Comparison of ENCODE assay signal across 22 cellular contexts in the genomic region with DNA sequence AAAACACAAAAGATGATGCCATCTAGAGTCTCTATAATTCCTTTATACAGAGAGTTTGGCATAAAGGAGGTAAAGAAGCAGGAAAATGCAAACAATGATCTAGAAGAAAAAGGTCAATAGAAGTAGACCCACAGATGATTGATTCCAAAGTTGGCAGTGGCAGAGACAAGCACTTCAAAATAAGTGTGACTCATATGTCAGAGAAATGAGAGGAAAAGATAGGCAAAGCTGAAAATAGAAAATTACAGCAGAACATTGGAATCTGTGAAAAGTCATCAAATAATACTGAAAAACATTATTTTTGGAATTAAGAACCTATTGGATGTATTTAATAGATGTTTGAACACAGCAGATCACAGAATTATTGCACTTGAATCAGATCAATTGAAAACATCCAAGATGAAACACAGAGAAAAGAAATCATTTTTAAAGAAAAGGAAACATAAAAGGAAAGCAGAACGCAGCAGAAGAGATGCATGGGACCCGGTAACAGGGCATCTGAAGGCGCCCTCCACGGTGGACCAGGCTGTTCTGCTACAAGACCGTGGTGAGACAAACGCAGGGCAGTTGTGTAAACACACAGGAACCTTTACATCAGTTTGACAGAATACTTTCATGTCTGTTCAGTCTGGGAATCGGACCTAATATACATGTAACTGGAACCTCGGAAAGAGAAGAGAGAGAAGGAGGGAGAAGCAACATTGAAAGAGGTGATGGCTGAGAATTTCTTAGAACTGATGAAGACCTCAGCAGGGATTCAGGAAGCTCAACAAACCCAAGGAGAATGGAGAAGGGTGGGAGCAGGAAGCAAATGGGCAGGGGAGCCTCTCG.
"Had no signal": no experiment of that assay in that cellular context is flagged by ENCODE, and none has a peak within 500 bp of the region (broad histone marks: within the 10 kb centered on the region; RNA-seq: fewer than 3 reads in every experiment).

No MANE protein-coding gene starts in this region.

- H3K9me3 ChIP-seq: prostate gland, transverse colon had no signal

- H3K4me3 ChIP-seq: dorsolateral prefrontal cortex, gastroesophageal sphincter, heart left ventricle, hepatocyte, left lung, mucosa of descending colon, neural progenitor cell, prostate gland, right atrium auricular region, sigmoid colon, suprapubic skin, transverse colon, upper lobe of right lung, uterus had no signal

- ATAC-seq: foreskin keratinocyte; gastroesophageal sphincter; heart left ventricle; left cardiac atrium; left lung; mucosa of descending colon; natural killer cell treated with Interleukin-12 subunit alpha and Interleukin-12 subunit beta and Interleukin-15 and Interleukin-18, amount 100 ng/mL, for 72 hours; stimulated activated memory B cell treated with anti-CD40 and anti-IgM and Interleukin-4, amounts not matched to agents 10 μg/mL and 1 μg/mL and 100 μg/mL, for 72 hours; upper lobe of right lung had no signal

- H3K27ac ChIP-seq: dorsolateral prefrontal cortex, foreskin keratinocyte, gastroesophageal sphincter, heart left ventricle, hepatocyte, left lung, neural progenitor cell, prostate gland, right atrium auricular region, sigmoid colon, suprapubic skin, transverse colon, upper lobe of right lung, uterus had no signal

- DNase-seq: dorsolateral prefrontal cortex; effector CD4-positive, alpha-beta T cell; foreskin keratinocyte; left cardiac atrium; mesenchymal stem cell; naive B cell; sigmoid colon; stimulated activated CD4-positive, alpha-beta T cell treated with anti-CD3 and anti-CD28 coated beads, Interleukin-4, amount 100 ng/mL, for 4 hours; transverse colon; upper lobe of right lung; uterus had no signal

- H3K4me1 ChIP-seq: foreskin keratinocyte, left lung, prostate gland, right atrium auricular region, transverse colon, upper lobe of right lung, uterus had no signal

- H3K36me3 ChIP-seq: gastroesophageal sphincter, heart left ventricle, left lung, neural progenitor cell, prostate gland, right atrium auricular region, sigmoid colon, suprapubic skin, transverse colon, upper lobe of right lung, uterus had no signal

- H3K27me3 ChIP-seq: dorsolateral prefrontal cortex, gastroesophageal sphincter, heart left ventricle, hepatocyte, left lung, neural progenitor cell, right atrium auricular region, sigmoid colon, transverse colon, upper lobe of right lung, uterus had no signal
